In the genomic region with DNA sequence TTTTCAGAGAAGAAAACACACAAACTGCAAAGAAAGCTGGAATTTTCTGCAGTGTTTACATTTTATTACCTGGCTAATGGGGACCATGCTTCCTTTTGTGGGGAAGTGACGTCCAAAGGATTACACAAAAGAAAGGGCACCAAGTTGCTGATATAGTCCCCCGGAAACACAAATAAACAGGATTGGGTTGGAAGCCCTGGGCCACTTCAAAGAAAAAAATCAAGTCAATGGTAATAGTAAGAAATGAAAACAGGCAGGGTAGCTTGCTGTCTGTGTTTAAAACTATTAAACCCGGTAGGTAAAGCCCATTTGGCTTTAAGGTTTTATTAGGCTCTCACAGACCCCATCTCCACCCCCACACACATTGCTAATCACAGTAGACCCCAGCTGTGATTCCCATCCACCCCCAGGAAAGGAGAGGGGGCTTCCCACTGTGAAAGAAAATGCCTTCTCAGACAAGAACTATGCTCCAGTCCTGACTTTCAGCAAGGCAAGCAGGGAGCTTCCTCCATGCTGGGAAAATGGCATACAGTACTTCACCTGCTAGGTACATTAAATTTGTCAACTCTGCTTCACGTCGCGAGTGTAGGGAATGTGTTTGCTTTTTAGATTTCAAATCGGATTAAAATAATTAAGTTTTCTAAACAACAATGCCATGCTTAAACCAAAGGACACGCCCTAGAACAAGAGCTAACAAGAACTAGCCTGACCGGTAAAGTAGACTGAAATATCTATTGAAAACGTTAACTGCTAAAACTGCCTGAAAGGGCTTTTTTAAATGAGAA, we compare ENCODE assay signal across 8 cellular contexts. TPM values are rescaled to one million over a fixed set of nuclear protein-coding genes. Genes with fewer than 3 reads are reported as not detected.
DNase-seq lines count a peak whose midpoint lies in the region; ATAC-seq and TF ChIP-seq lines count a peak whose summit lies in the region.

No MANE protein-coding gene starts in this region.

- H3K9me3 ChIP-seq in CD4-positive, alpha-beta T cell (ENCODE audit: control insufficient read depth, low read length), result no peaks in the 10 kb centered on the region
- H3K9me3 ChIP-seq in MG63 (no peaks in the 10 kb centered on the region), body of pancreas (no peaks in the 10 kb centered on the region), left lung (no peaks in the 10 kb centered on the region), aorta (ENCODE audit: control insufficient read depth, low read length) (no peaks in the 10 kb centered on the region)

- CTCF ChIA-PET in CD4-positive, alpha-beta T cell (lab: Charles Lee), result interaction anchor here (0.9 to 2.9 kb wide), 2 partner anchors 10 to 130 kb away, joined by 3 to 15 read pairs; no protein-coding TSS in a partner anchor

- peaks cover 4% of the 10 kb centered on the region for H3K36me3 Mint-ChIP-seq in CD4-positive, alpha-beta T cell (ENCODE audit: low read depth)

- peaks cover 3% of the 10 kb centered on the region for H3K36me3 ChIP-seq in MG63
- no peaks in the 10 kb centered on the region for H3K36me3 ChIP-seq in body of pancreas (replicated peaks in 1 of 2; ENCODE audit: insufficient read depth in 1 of 2, low read depth in 2 of 2)
- H3K36me3 ChIP-seq in left lung, result no peaks in the 10 kb centered on the region
- H3K36me3 ChIP-seq in aorta (ENCODE audit: control insufficient read depth in 1 of 2, insufficient read depth in 2 of 2, low read length in 1 of 2), result no peaks in the 10 kb centered on the region

- WGBS in body of pancreas, 2 donors, result 5 to 12% methylated on average over 10 of the region's 10 CpGs
- WGBS in aorta, 2 donors, result 19 to 28% methylated on average over 10 of the region's 10 CpGs

- intact Hi-C loops in CD4-positive, alpha-beta T cell (cut with DNase I, micrococcal nuclease), result loop anchor here (2.0 to 10.0 kb wide), 4 partner anchors 224 to 1011 kb away; no protein-coding TSS in a partner anchor
- intact Hi-C loops in body of pancreas (cut with DNase I), result no loop called here
- intact Hi-C loops in left lung (cut with DNase I), result loop anchor here in 1 of 2 donors (5.0 kb wide), 1 partner anchor 104 kb away; no protein-coding TSS in a partner anchor
- intact Hi-C loops in aorta (cut with DNase I), result loop anchor here in 1 of 2 donors (5.0 kb wide), 1 partner anchor 399 kb away; no protein-coding TSS in a partner anchor

- H3K27ac Mint-ChIP-seq in CD4-positive, alpha-beta T cell, result peak overlapping the region; percentile 52

- H3K27me3 Mint-ChIP-seq in CD4-positive, alpha-beta T cell, result peaks cover 65% of the 10 kb centered on the region

- no peak overlapping the region for H3K27ac ChIP-seq in CD4-positive, alpha-beta T cell (ENCODE audit: low read depth, low read length)
- H3K27ac ChIP-seq in body of pancreas (peak overlapping the region; percentile 57 to 94 (median 90)), left lung (peak overlapping the region in 1 of 2 donors; percentile 84), aorta (ENCODE audit: low read depth in 1 of 2, low read length in 2 of 2) (no peak overlapping the region)

- H3K4me3 ChIP-seq in MG63 (peak overlapping the region; percentile 81), body of pancreas (peak overlapping the region in 1 of 2 donors; percentile 48), left lung (peak overlapping the region; percentile 52 to 57), aorta (ENCODE audit: low read length in 2 of 2) (peak overlapping the region; percentile 12 to 62)

- DNase-seq in CD4-positive, alpha-beta T cell, result no peak
- DNase-seq in MG63 (no peak), body of pancreas (peak in 1 of 4 donors; percentile 27), left lung (no peak), aorta (no peak), anterior cingulate cortex (lab: John Stamatoyannopoulos, UW) (no peak)

- no peak for TF ChIP-seq CTCF in CD4-positive, alpha-beta T cell (IDR thresholded peaks at IDR 0.05)
- TF ChIP-seq CTCF in body of pancreas (IDR thresholded peaks at IDR 0.05), result no peak
- no peak for TF ChIP-seq CTCF in left lung (IDR thresholded peaks at IDR 0.05)

- H3K27me3 ChIP-seq in CD4-positive, alpha-beta T cell (ENCODE audit: control insufficient read depth, insufficient read depth, low read length), result peaks cover 26% of the 10 kb centered on the region
- H3K27me3 ChIP-seq in MG63 (no peaks in the 10 kb centered on the region), body of pancreas (no peaks in the 10 kb centered on the region), left lung (peaks cover 29 to 68% of the 10 kb centered on the region in 2 donors), aorta (ENCODE audit: control insufficient read depth in 1 of 2, insufficient read depth in 2 of 2, low read length in 1 of 2) (no peaks in the 10 kb centered on the region)

- H3K9me3 Mint-ChIP-seq in CD4-positive, alpha-beta T cell, result no peaks in the 10 kb centered on the region

- peaks cover 24% of the 10 kb centered on the region for H3K4me1 Mint-ChIP-seq in CD4-positive, alpha-beta T cell (ENCODE audit: low read depth)

- POLR2A ChIA-PET in CD4-positive, alpha-beta T cell (lab: Charles Lee), result interaction anchor here (1.0 to 1.4 kb wide), 2 partner anchors 10 to 298 kb away, joined by 3 read pairs; partner anchors contain the start of gene HEBP2

- no peak for ATAC-seq in CD4-positive, alpha-beta T cell (ENCODE audit: poor library complexity)
- ATAC-seq in body of pancreas (no peak), left lung (peak; percentile 8), aorta (ENCODE audit: low FRiP score) (no peak), HG02885 (IDR thresholded peaks at IDR 0.05; ENCODE audit: poor library complexity, unreplicated experiment) (no peak), GM21825 (IDR thresholded peaks at IDR 0.05; ENCODE audit: unreplicated experiment) (no peak)

- H3K4me1 ChIP-seq in body of pancreas (peaks cover 22% of the 10 kb centered on the region), left lung (peaks cover 0 to 13% of the 10 kb centered on the region in 2 donors), aorta (ENCODE audit: control insufficient read depth in 1 of 2, insufficient read depth in 2 of 2, low read length in 2 of 2) (no peaks in the 10 kb centered on the region)

- TF ChIP-seq POLR2A in body of pancreas (IDR thresholded peaks at IDR 0.05), result no peak

- peak overlapping the region; percentile 88 for H3K4me3 Mint-ChIP-seq in CD4-positive, alpha-beta T cell

RNA-seq across cellular contexts. Expression of gene PERP, which starts 1.1 kb away (rescaled TPM):
- total RNA-seq in CD4-positive, alpha-beta T cell, result 1 to 10 TPM; 1.3 to 1.4 TPM
- 38.7 and 43.6 TPM in 2 replicates for total RNA-seq in MG63 (2014; rRNA removed; shearing (Covaris generic); ENCODE audit: low replicate concordance)
- total RNA-seq in body of pancreas (10 to 100 TPM; 16.5 to 35.8 TPM), left lung (10 to 100 TPM; 31.4 to 64.9 TPM), aorta (10 to 100 TPM; 14.8 to 16.9 TPM)
- polyA plus RNA-seq in aorta, result 10 to 100 TPM; 13.6 to 15.9 TPM

RNA-seq across cellular contexts. Expression of gene ARFGEF3, which starts 55.7 kb away (rescaled TPM):
- total RNA-seq in CD4-positive, alpha-beta T cell, result not detected
- total RNA-seq in MG63 (2014; rRNA removed; shearing (Covaris generic); ENCODE audit: low replicate concordance), result 3.7 and 5.1 TPM in 2 replicates
- total RNA-seq in body of pancreas (10 to 100 TPM; 13.5 to 21.8 TPM), left lung (10 to 100 TPM; 16.9 to 22.6 TPM), aorta (1 to 10 TPM; 1.6 to 2.5 TPM)
- under 1 TPM; 0.10 to 0.13 TPM for polyA plus RNA-seq in aorta

Comparison
In these comparisons a context has a peak if more than half of its experiments do, and no peak if none do; other contexts are left out.
1. H3K27ac ChIP-seq: peak in body of pancreas (4 of 4); none in CD4-positive, alpha-beta T cell (single experiment) and aorta (0 of 2).
2. RNA of gene PERP, which starts 1.1 kb away (total RNA-seq): 31.4 to 64.9 TPM in left lung, 38.7 to 43.6 TPM in MG63, 16.5 to 35.8 TPM in body of pancreas and 14.8 to 16.9 TPM in aorta; 1.3 to 1.4 TPM in CD4-positive, alpha-beta T cell; every median in the first group is over 4 times any median in the second.